In genomic region chr2:9250498-9251153, GRCh38 we compare ENCODE assay signal across 16 cellular contexts. TPM values are rescaled to one million over a fixed set of nuclear protein-coding genes. Genes with fewer than 3 reads are reported as not detected.
DNase-seq lines count a peak whose midpoint lies in the region; TF ChIP-seq lines count a peak whose summit lies in the region.
"Had no signal": no experiment of that assay in that cellular context is flagged by ENCODE, and none has a peak within 500 bp of the region (broad histone marks: within the 10 kb centered on the region; RNA-seq: fewer than 3 reads in every experiment).

No MANE protein-coding gene starts in this region.

- CTCF ChIA-PET in RWPE1 (lab: Yijun Ruan, JAX): no interaction called here

- H3K36me3 Mint-ChIP-seq in neural crest cell (ENCODE audit: low read depth): no peaks in the 10 kb centered on the region
- peaks cover 2% of the 10 kb centered on the region for H3K36me3 Mint-ChIP-seq in mesothelial cell of epicardium
- H3K36me3 Mint-ChIP-seq: T-cell had no signal

- TF ChIP-seq CTCF in RWPE1 (conservative IDR thresholded peaks at IDR 0.05; ENCODE audit: low read depth) (no peak), neural crest cell (conservative IDR thresholded peaks at IDR 0.05) (no peak), mesothelial cell of epicardium (IDR thresholded peaks at IDR 0.05; ENCODE audit: unreplicated experiment) (no peak)

- no peaks in the 10 kb centered on the region for H3K27me3 Mint-ChIP-seq in neural crest cell (ENCODE audit: low read depth)
- no peaks in the 10 kb centered on the region for H3K27me3 Mint-ChIP-seq in mesothelial cell of epicardium (ENCODE audit: low read depth)

- DNase-seq in RWPE1 (ENCODE audit: low spot score) (no peak), epithelial cell of prostate (ENCODE audit: low read depth, low spot score) (no peak), neural crest cell (ENCODE audit: low read depth, low spot score) (no peak), mesothelial cell of epicardium (ENCODE audit: low spot score in 2 of 2, unreplicated experiment in 2 of 2) (no peak), NK-92 (lab: John Stamatoyannopoulos, UW; ENCODE audit: unreplicated experiment) (no peak), activated T-cell treated with anti-CD3 and anti-CD28 coated beads for 4 hours (no peak)
- no peak for DNase-seq in stimulated activated naive CD4-positive, alpha-beta T cell (lab: John Stamatoyannopoulos, UW)
- DNase-seq: activated CD4-positive, CD25-positive, alpha-beta regulatory T cell treated with anti-CD3 and anti-CD28 coated beads, Interleukin-2, amount 50 U/mL, for 72 hours; activated T-cell treated with anti-CD3 and anti-CD28 coated beads, Interleukin-2, amount 50 U/mL, for 1 hour; DMS153; effector memory CD8-positive, alpha-beta T cell; hippocampal formation; occipital lobe; stimulated activated CD8-positive, alpha-beta memory T cell treated with anti-CD3 and anti-CD28 coated beads, Interleukin-4, amount 100 ng/mL, for 48 hours; T-cell had no signal

- H3K27ac Mint-ChIP-seq in neural crest cell (ENCODE audit: unreplicated experiment) (peak overlapping the region; percentile 0), mesothelial cell of epicardium (no peak overlapping the region)

- peak overlapping the region; percentile 92 for H3K27ac ChIP-seq in ACC112 (ENCODE audit: low read depth, low read length)
- H3K27ac ChIP-seq in RWPE1: peak overlapping the region; percentile 95
- H3K27ac ChIP-seq in epithelial cell of prostate: peak overlapping the region; percentile 99

- POLR2A ChIA-PET in RWPE1 (lab: Yijun Ruan, JAX; ENCODE audit: low non-redundant PET): no interaction called here

- H3K27me3 ChIP-seq in ACC112 (ENCODE audit: insufficient read depth, low read length): no peaks in the 10 kb centered on the region

- no peak overlapping the region for H3K4me3 Mint-ChIP-seq in neural crest cell
- H3K4me3 Mint-ChIP-seq in mesothelial cell of epicardium: no peak overlapping the region
- H3K4me3 Mint-ChIP-seq: effector memory CD8-positive, alpha-beta T cell; T-cell had no signal

- H3K36me3 ChIP-seq in ACC112 (ENCODE audit: insufficient read depth, low read length): no peaks in the 10 kb centered on the region; the same call in 1 of the 2 replicates

- peaks cover 63% of the 10 kb centered on the region for H3K4me1 ChIP-seq in ACC112 (ENCODE audit: control insufficient read depth, insufficient read depth, low read length, unreplicated experiment)

- H3K4me3 ChIP-seq in ACC112 (ENCODE audit: low read depth, low read length): no peak overlapping the region

- H3K9me3 Mint-ChIP-seq in neural crest cell (no peaks in the 10 kb centered on the region), mesothelial cell of epicardium (no peaks in the 10 kb centered on the region)
- H3K9me3 Mint-ChIP-seq: effector memory CD8-positive, alpha-beta T cell; T-cell had no signal

- H3K4me1 Mint-ChIP-seq in neural crest cell (peaks cover 61% of the 10 kb centered on the region), mesothelial cell of epicardium (peaks cover 47% of the 10 kb centered on the region)
- H3K4me1 Mint-ChIP-seq: T-cell had no signal

- H2AFZ ChIP-seq in ACC112 (ENCODE audit: low read length, unreplicated experiment): no peak overlapping the region

- H3K79me2 ChIP-seq in ACC112 (ENCODE audit: control insufficient read depth, insufficient read depth, low read length, unreplicated experiment): peaks cover 88% of the 10 kb centered on the region

RNA-seq across cellular contexts. Expression of gene ASAP2, which starts 44.0 kb away (rescaled TPM):
- 48.6 and 51.8 TPM in 2 replicates for total RNA-seq in neural crest cell
- 25.8 to 29.7 TPM (median 26.2 TPM) in 3 replicates for total RNA-seq in mesothelial cell of epicardium
